ENCODE assay signal across 21 cellular contexts in the genomic region with DNA sequence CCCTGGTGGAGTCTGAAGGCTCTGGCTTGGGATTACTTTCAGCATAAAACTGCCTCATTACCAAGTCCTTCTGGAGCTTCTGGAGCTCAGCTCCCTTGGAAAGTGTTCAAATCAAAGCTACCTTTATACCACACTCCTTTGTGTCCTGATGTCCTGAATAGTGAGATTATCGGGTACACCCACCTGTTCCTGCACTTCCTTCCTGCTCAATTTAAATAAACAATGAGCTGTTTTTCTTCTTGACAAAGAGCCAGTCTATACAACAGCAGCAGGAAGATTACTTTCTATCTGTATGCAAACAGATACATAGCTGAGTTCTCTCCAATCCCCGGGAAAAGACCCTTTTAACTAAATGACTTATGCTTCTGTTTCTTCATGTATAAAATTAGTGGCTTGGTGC.
DNase-seq lines count a peak whose midpoint lies in the region; ATAC-seq and TF ChIP-seq lines count a peak whose summit lies in the region.
"Had no signal": no experiment of that assay in that cellular context is flagged by ENCODE, and none has a peak within 500 bp of the region (broad histone marks: within the 10 kb centered on the region; RNA-seq: fewer than 3 reads in every experiment).

No MANE protein-coding gene starts in this region.

- no peak overlapping the region for H3K18ac ChIP-seq in H9 (ENCODE audit: insufficient read length, low read depth, low read length)

- H3K14ac ChIP-seq in H9 (ENCODE audit: insufficient read depth, low read length): no peak overlapping the region

- no CpG with 5 or more reads among the region's 2 CpGs for WGBS in H9 (ENCODE audit: extremely low coverage, insufficient read length, low lambda C conversion rate)

- no peaks in the 10 kb centered on the region for H3K9me3 ChIP-seq in H9 (ENCODE audit: control insufficient read depth, low read depth, low read length)
- H3K9me3 ChIP-seq: colonic mucosa had no signal

- no peaks in the 10 kb centered on the region for H4K20me1 ChIP-seq in H9 (ENCODE audit: control insufficient read depth, insufficient read depth, insufficient read length)

- H3K27me3 ChIP-seq in H9 (ENCODE audit: insufficient read depth, low read length): no peaks in the 10 kb centered on the region
- H3K27me3 ChIP-seq: colonic mucosa had no signal

- no peaks in the 10 kb centered on the region for H3K23me2 ChIP-seq in H9 (ENCODE audit: insufficient read length, low read depth, low read length, poor library complexity, severe bottlenecking)

- H3K27ac ChIP-seq in H9 (ENCODE audit: insufficient read length, low read depth, low read length): no peak overlapping the region
- H3K27ac ChIP-seq: colonic mucosa had no signal

- no peak for TF ChIP-seq CTCF in H9 (conservative IDR thresholded peaks at IDR 0.05)

- H3T11ph ChIP-seq in H9 (ENCODE audit: low read length): no peak overlapping the region

- no peak overlapping the region for H3K4me2 ChIP-seq in H9 (ENCODE audit: insufficient read depth, insufficient read length, low read length)

- H2BK20ac ChIP-seq in H9 (ENCODE audit: low read depth, low read length, poor library complexity, severe bottlenecking): no peak overlapping the region

- H3K23ac ChIP-seq in H9 (ENCODE audit: insufficient read length, low read depth, low read length): no peak overlapping the region

- H2BK15ac ChIP-seq in H9 (ENCODE audit: low read depth, low read length): no peak overlapping the region

- no peaks in the 10 kb centered on the region for H3K79me2 ChIP-seq in H9 (ENCODE audit: insufficient read depth, low read length)

- H2AK5ac ChIP-seq in H9 (ENCODE audit: insufficient read length, low read length): no peak overlapping the region

- no peak for ATAC-seq in activated naive CD4-positive, alpha-beta T cell treated with anti-CD3 and anti-CD28 coated beads, Interleukin-2, amount 50 U/mL, for 72 hours
- ATAC-seq: activated T-cell treated with anti-CD3 and anti-CD28 coated beads, Interleukin-2, amount 50 U/mL, for 72 hours; effector memory CD8-positive, alpha-beta T cell; esophagus mucosa; left ventricle myocardium superior; sciatic nerve had no signal

- no peak overlapping the region for H4K91ac ChIP-seq in H9 (ENCODE audit: insufficient read length, low read depth, low read length)

- no peak overlapping the region for H4K8ac ChIP-seq in H9 (replicated peaks; ENCODE audit: insufficient read length, low read depth, low read length)

- H2BK12ac ChIP-seq in H9 (ENCODE audit: insufficient read length, low read depth, low read length): no peak overlapping the region

- no peak for DNase-seq in H9
- peak; percentile 25 for DNase-seq in NCI-H748 treated with DMSO at 0.1 percent for 48 hours (lab: John Stamatoyannopoulos, UW)
- DNase-seq in dermis microvascular lymphatic vessel endothelial cell (ENCODE audit: low read depth in 2 of 2): peak; percentile 33 to 84
- DNase-seq in activated naive CD4-positive, alpha-beta T cell treated with anti-CD3 and anti-CD28 coated beads, Interleukin-2, amount 50 U/mL, for 16 hours: no peak
- no peak for DNase-seq in activated naive CD4-positive, alpha-beta T cell treated with anti-CD3 and anti-CD28 coated beads, Interleukin-2, amount 50 U/mL, for 72 hours (ENCODE audit: low spot score in 2 of 2)
- no peak for DNase-seq in NCI-H187 treated with DMSO at 0.1 percent for 48 hours (lab: John Stamatoyannopoulos, UW)
- DNase-seq in SK-N-DZ (ENCODE audit: low spot score): no peak
- DNase-seq: activated CD4-positive, alpha-beta T cell treated with anti-CD3 and anti-CD28 coated beads, Interleukin-2, amount 10 ng/mL, durations not matched to agents 24 days and 14 days; activated naive CD4-positive, alpha-beta T cell treated with anti-CD3 and anti-CD28 coated beads, Interleukin-2, amount 10 ng/mL, durations not matched to agents 7 days and 5 days; activated T-cell treated with anti-CD3 and anti-CD28 coated beads, Interleukin-2, amount 50 U/mL, for 72 hours; CD4-positive, CD25-positive, alpha-beta regulatory T cell; colonic mucosa; effector memory CD8-positive, alpha-beta T cell; foreskin melanocyte; GF-D8; hypothalamus; left ventricle myocardium superior; NCI-H2107 had no signal

- no peaks in the 10 kb centered on the region for H3K27me3 Mint-ChIP-seq in H9 (ENCODE audit: low read depth)
- H3K27me3 Mint-ChIP-seq: activated naive CD4-positive, alpha-beta T cell treated with anti-CD3 and anti-CD28 coated beads, Interleukin-2, amount 10 ng/mL, durations not matched to agents 7 days and 5 days; CD4-positive, CD25-positive, alpha-beta regulatory T cell; effector memory CD8-positive, alpha-beta T cell; stimulated activated naive CD8-positive, alpha-beta T cell treated with anti-CD3 and anti-CD28 coated beads, Interleukin-15, Interleukin-2, amounts not matched to agents 100 ng/mL and 50 ng/mL, for 24 hours had no signal

- H2BK5ac ChIP-seq in H9 (ENCODE audit: insufficient read length, low read length): no peak overlapping the region

- H3K4me1 ChIP-seq in H9 (ENCODE audit: insufficient read depth, low read length): peaks cover 7% of the 10 kb centered on the region; the same call in 1 of the 2 replicates
- H3K4me1 ChIP-seq: colonic mucosa had no signal

- no peaks in the 10 kb centered on the region for H3K79me1 ChIP-seq in H9 (ENCODE audit: insufficient read depth, low read depth, low read length, poor library complexity, severe bottlenecking)

- peaks cover 18 to 21% of the 10 kb centered on the region in 2 experiments for H3K4me1 Mint-ChIP-seq in H9
- H3K4me1 Mint-ChIP-seq: activated CD4-positive, alpha-beta T cell treated with anti-CD3 and anti-CD28 coated beads, Interleukin-2, amount 10 ng/mL, durations not matched to agents 24 days and 14 days; activated naive CD4-positive, alpha-beta T cell treated with anti-CD3 and anti-CD28 coated beads, Interleukin-2, amount 10 ng/mL, durations not matched to agents 7 days and 5 days had no signal

- no peak overlapping the region for H3K4ac ChIP-seq in H9 (ENCODE audit: low read depth, low read length)

- H3K36me3 Mint-ChIP-seq in H9 (ENCODE audit: insufficient read depth in 1 of 3, low read depth in 3 of 3): no peaks in the 10 kb centered on the region
- no peaks in the 10 kb centered on the region for H3K36me3 Mint-ChIP-seq in activated naive CD4-positive, alpha-beta T cell treated with anti-CD3 and anti-CD28 coated beads, Interleukin-2, amount 50 U/mL, for 72 hours
- H3K36me3 Mint-ChIP-seq: activated naive CD4-positive, alpha-beta T cell treated with anti-CD3 and anti-CD28 coated beads, Interleukin-2, amount 10 ng/mL, durations not matched to agents 7 days and 5 days; CD4-positive, CD25-positive, alpha-beta regulatory T cell had no signal

- no peak overlapping the region for H4K5ac ChIP-seq in H9 (ENCODE audit: insufficient read length, low read depth, low read length)

- peak overlapping the region; percentile 21 to 91 (median 46); a peak in 3 of 7 replicates for H3K27ac Mint-ChIP-seq in H9
- no peak overlapping the region for H3K27ac Mint-ChIP-seq in activated naive CD4-positive, alpha-beta T cell treated with anti-CD3 and anti-CD28 coated beads, Interleukin-2, amount 50 U/mL, for 72 hours
- H3K27ac Mint-ChIP-seq: activated CD4-positive, alpha-beta T cell treated with anti-CD3 and anti-CD28 coated beads, Interleukin-2, amount 10 ng/mL, durations not matched to agents 24 days and 14 days; activated naive CD4-positive, alpha-beta T cell treated with anti-CD3 and anti-CD28 coated beads, Interleukin-2, amount 10 ng/mL, durations not matched to agents 7 days and 5 days; activated T-cell treated with anti-CD3 and anti-CD28 coated beads, Interleukin-2, amount 50 U/mL, for 72 hours; CD4-positive, CD25-positive, alpha-beta regulatory T cell; effector memory CD8-positive, alpha-beta T cell; stimulated activated naive CD8-positive, alpha-beta T cell treated with anti-CD3 and anti-CD28 coated beads, Interleukin-15, Interleukin-2, amounts not matched to agents 100 ng/mL and 50 ng/mL, for 24 hours had no signal

- no peaks in the 10 kb centered on the region for H3K9me3 Mint-ChIP-seq in H9
- H3K9me3 Mint-ChIP-seq in activated naive CD4-positive, alpha-beta T cell treated with anti-CD3 and anti-CD28 coated beads, Interleukin-2, amount 50 U/mL, for 72 hours: no peaks in the 10 kb centered on the region
- H3K9me3 Mint-ChIP-seq: activated CD4-positive, alpha-beta T cell treated with anti-CD3 and anti-CD28 coated beads, Interleukin-2, amount 10 ng/mL, durations not matched to agents 24 days and 14 days; activated naive CD4-positive, alpha-beta T cell treated with anti-CD3 and anti-CD28 coated beads, Interleukin-2, amount 10 ng/mL, durations not matched to agents 7 days and 5 days; activated T-cell treated with anti-CD3 and anti-CD28 coated beads, Interleukin-2, amount 50 U/mL, for 72 hours; effector memory CD8-positive, alpha-beta T cell; stimulated activated naive CD8-positive, alpha-beta T cell treated with anti-CD3 and anti-CD28 coated beads, Interleukin-15, Interleukin-2, amounts not matched to agents 100 ng/mL and 50 ng/mL, for 24 hours had no signal

- no peak overlapping the region for H2AFZ ChIP-seq in H9 (ENCODE audit: low read length)

- H2BK120ac ChIP-seq in H9 (ENCODE audit: low read depth, low read length, poor library complexity, severe bottlenecking): no peak overlapping the region

- 0 out of 5 replicates have a peak overlapping the region, but pooled peaks of 1 of the 2 experiments have one; percentile 18 for H3K4me3 Mint-ChIP-seq in H9
- H3K4me3 Mint-ChIP-seq: activated CD4-positive, alpha-beta T cell treated with anti-CD3 and anti-CD28 coated beads, Interleukin-2, amount 10 ng/mL, durations not matched to agents 24 days and 14 days; activated naive CD4-positive, alpha-beta T cell treated with anti-CD3 and anti-CD28 coated beads, Interleukin-2, amount 10 ng/mL, durations not matched to agents 7 days and 5 days; activated T-cell treated with anti-CD3 and anti-CD28 coated beads, Interleukin-2, amount 50 U/mL, for 72 hours; CD4-positive, CD25-positive, alpha-beta regulatory T cell; effector memory CD8-positive, alpha-beta T cell; stimulated activated naive CD8-positive, alpha-beta T cell treated with anti-CD3 and anti-CD28 coated beads, Interleukin-15, Interleukin-2, amounts not matched to agents 100 ng/mL and 50 ng/mL, for 24 hours had no signal

- no peak overlapping the region for H3K9ac ChIP-seq in H9 (ENCODE audit: extremely low read depth, insufficient read length, low read length)

- H3K56ac ChIP-seq in H9 (ENCODE audit: insufficient read length, low read depth, low read length): no peak overlapping the region

Comparison
In these comparisons a context has a peak if more than half of its experiments do, and no peak if none do; other contexts are left out.
1. DNase-seq: peak in NCI-H748 treated with DMSO at 0.1 percent for 48 hours (single experiment) and dermis microvascular lymphatic vessel endothelial cell (2 of 2); none in H9 (single experiment), activated naive CD4-positive, alpha-beta T cell treated with anti-CD3 and anti-CD28 coated beads, Interleukin-2, amount 50 U/mL, for 16 hours (single experiment), activated naive CD4-positive, alpha-beta T cell treated with anti-CD3 and anti-CD28 coated beads, Interleukin-2, amount 50 U/mL, for 72 hours (0 of 2), NCI-H187 treated with DMSO at 0.1 percent for 48 hours (single experiment) and SK-N-DZ (single experiment).
2. H3K27ac Mint-ChIP-seq: peak in H9 (3 of 3); none in activated naive CD4-positive, alpha-beta T cell treated with anti-CD3 and anti-CD28 coated beads, Interleukin-2, amount 50 U/mL, for 72 hours (0 of 2).